In genomic region chr9:91905237-91905650, GRCh38 we compare ENCODE assay signal across 9 cellular contexts.
"Had no signal": no experiment of that assay in that cellular context is flagged by ENCODE, and none has a peak within 500 bp of the region (broad histone marks: within the 10 kb centered on the region; RNA-seq: fewer than 3 reads in every experiment).

No MANE protein-coding gene starts in this region.

- H3K9me3 ChIP-seq: heart left ventricle, pancreas, tibial artery had no signal

- H3K27ac ChIP-seq: brain microvascular endothelial cell, epithelial cell of prostate, pancreas, tibial artery had no signal

- DNase-seq: brain microvascular endothelial cell, cerebellar nuclear complex, T1000 had no signal

- H3K27me3 ChIP-seq: brain microvascular endothelial cell, pancreas had no signal

- H3K36me3 ChIP-seq: brain microvascular endothelial cell, heart left ventricle, pancreas, tibial artery had no signal

- FAIRE-seq: frontal cortex, islet of Langerhans, pancreas had no signal
